In the genomic region with DNA sequence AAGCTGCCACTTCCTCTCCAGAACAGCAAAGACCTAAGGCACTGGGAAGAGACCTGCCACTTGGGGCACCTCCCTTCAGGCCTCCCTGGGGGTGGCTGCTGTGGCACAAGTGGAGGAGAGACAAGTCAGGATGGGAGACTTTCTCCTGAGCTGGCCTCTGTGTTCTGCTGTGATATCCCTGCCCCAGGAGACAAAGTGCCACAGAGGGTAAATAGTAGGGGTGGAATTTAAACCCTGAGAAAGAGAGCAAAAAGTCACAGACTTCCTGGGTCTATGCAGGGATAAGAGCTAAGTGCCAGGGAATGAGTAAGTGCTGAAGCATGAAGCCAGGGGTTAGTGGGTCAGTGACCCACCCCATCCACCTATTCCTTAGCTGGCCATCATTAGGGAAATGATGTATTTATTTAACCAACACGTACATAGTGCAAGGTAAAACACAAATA, we compare ENCODE assay signal across 11 cellular contexts.
DNase-seq lines count a peak whose midpoint lies in the region; TF ChIP-seq lines count a peak whose summit lies in the region.
"Had no signal": no experiment of that assay in that cellular context is flagged by ENCODE, and none has a peak within 500 bp of the region (broad histone marks: within the 10 kb centered on the region; RNA-seq: fewer than 3 reads in every experiment).

No MANE protein-coding gene starts in this region.

- no peaks in the 10 kb centered on the region for H3K36me3 ChIP-seq in muscle layer of duodenum (ENCODE audit: control insufficient read depth in 1 of 2, insufficient read depth in 2 of 2, low read length in 2 of 2)
- H3K36me3 ChIP-seq in effector memory CD4-positive, alpha-beta T cell (ENCODE audit: control insufficient read depth, insufficient read depth, low read length), result no peaks in the 10 kb centered on the region

- peaks cover 10 to 47% of the 10 kb centered on the region in 2 donors for H3K4me1 ChIP-seq in muscle layer of duodenum (ENCODE audit: control insufficient read depth in 1 of 2, insufficient read depth in 2 of 2, low read length in 2 of 2)
- H3K4me1 ChIP-seq in effector memory CD4-positive, alpha-beta T cell (ENCODE audit: control insufficient read depth, insufficient read depth, low read length, poor library complexity, severe bottlenecking), result no peaks in the 10 kb centered on the region

- in situ Hi-C loops in Caki2 (cut with HindIII; ENCODE audit: low pct_unique_long_range_greater_than_20kb, low sequenced_read_pairs), result no loop called here

- TF ChIP-seq CTCF in NB4 (IDR thresholded peaks at IDR 0.05; ENCODE audit: low read depth, low read length), result no peak

- H3K9me3 ChIP-seq in muscle layer of duodenum (ENCODE audit: control insufficient read depth in 1 of 2, low read length in 2 of 2), result no peaks in the 10 kb centered on the region
- H3K9me3 ChIP-seq in effector memory CD4-positive, alpha-beta T cell (ENCODE audit: control insufficient read depth, low read length), result no peaks in the 10 kb centered on the region

- TF ChIP-seq POLR2A in NB4 (IDR thresholded peaks at IDR 0.05; ENCODE audit: extremely low read depth, insufficient read length), result no peak

- H3K4me3 ChIP-seq in NB4 (ENCODE audit: low read depth, low read length) (no peak overlapping the region), muscle layer of duodenum (ENCODE audit: low read depth in 1 of 2, low read length in 2 of 2) (no peak overlapping the region)
- no peak overlapping the region for H3K4me3 ChIP-seq in effector memory CD4-positive, alpha-beta T cell (ENCODE audit: insufficient read depth, low read depth, low read length, poor library complexity, severe bottlenecking)

- DNase-seq in Caki2 (ENCODE audit: low read depth) (peak; percentile 85), NB4 (ENCODE audit: low read depth) (peak; percentile 67), iPS-NIHi7 (ENCODE audit: extremely low spot score) (no peak), SIG-M5 (lab: John Stamatoyannopoulos, UW) (no peak), NCI-H524 (lab: John Stamatoyannopoulos, UW) (no peak)
- DNase-seq in effector memory CD4-positive, alpha-beta T cell, result no peak
- DNase-seq: activated CD4-positive, alpha-beta T cell treated with anti-CD3 and anti-CD28 coated beads for 48 hours; NCI-H446 treated with DMSO at 0.1 percent for 48 hours; stimulated activated CD4-positive, alpha-beta T cell treated with anti-CD3 and anti-CD28 coated beads, Interleukin-15, amount 100 ng/mL, for 24 hours had no signal

- H3K27ac ChIP-seq in cingulate gyrus (ENCODE audit: low read depth, low read length) (peak overlapping the region; percentile 61), muscle layer of duodenum (ENCODE audit: low read length) (peak overlapping the region; percentile 40)
- H3K27ac ChIP-seq in effector memory CD4-positive, alpha-beta T cell (ENCODE audit: insufficient read depth, low read length, poor library complexity, severe bottlenecking), result no peak overlapping the region

- no peaks in the 10 kb centered on the region for H3K27me3 ChIP-seq in muscle layer of duodenum (ENCODE audit: low read depth, low read length)
- no peaks in the 10 kb centered on the region for H3K27me3 ChIP-seq in effector memory CD4-positive, alpha-beta T cell (replicated peaks; ENCODE audit: control insufficient read depth, insufficient read depth, low read length, poor library complexity, severe bottlenecking)

Comparison
In these comparisons a context has a peak if more than half of its experiments do, and no peak if none do; other contexts are left out.
1. DNase-seq: peak in Caki2 (single experiment) and NB4 (single experiment); none in iPS-NIHi7 (single experiment), effector memory CD4-positive, alpha-beta T cell (0 of 3), SIG-M5 (single experiment) and NCI-H524 (0 of 2).